In genomic region chr3:196967412-196968232, GRCh38 we compare ENCODE assay signal across 9 cellular contexts. TPM values are rescaled to one million over a fixed set of nuclear protein-coding genes. Genes with fewer than 3 reads are reported as not detected.
DNase-seq lines count a peak whose midpoint lies in the region; ATAC-seq and TF ChIP-seq lines count a peak whose summit lies in the region.
"Had no signal": no experiment of that assay in that cellular context is flagged by ENCODE, and none has a peak within 500 bp of the region (broad histone marks: within the 10 kb centered on the region; RNA-seq: fewer than 3 reads in every experiment).

No MANE protein-coding gene starts in this region.

- H2AFZ ChIP-seq in OCI-LY3 (ENCODE audit: low read depth, low read length): no peak overlapping the region

- POLR2A ChIA-PET in CD8-positive, alpha-beta T cell (lab: Charles Lee): interaction anchor here (2.4 kb wide), 1 partner anchor 25 kb away, joined by 10 read pairs; the partner anchor contains the start of gene NCBP2

- no peaks in the 10 kb centered on the region for H3K9me3 ChIP-seq in CD8-positive, alpha-beta T cell (ENCODE audit: low read length)
- H3K9me3 ChIP-seq in OCI-LY3 (ENCODE audit: insufficient read depth, low read length): peaks cover 16% of the 10 kb centered on the region; the same call in 1 of the 2 replicates
- H3K9me3 ChIP-seq in esophagus (ENCODE audit: control insufficient read depth in 2 of 2, insufficient read depth in 1 of 2, low read depth in 1 of 2, low read length in 1 of 2): no peaks in the 10 kb centered on the region
- H3K9me3 ChIP-seq in prostate gland: no peaks in the 10 kb centered on the region

- no peaks in the 10 kb centered on the region for H4K20me1 ChIP-seq in OCI-LY3 (ENCODE audit: insufficient read depth, low read length)

- H3K9me3 Mint-ChIP-seq in CD8-positive, alpha-beta T cell: no peaks in the 10 kb centered on the region

- peaks cover 13% of the 10 kb centered on the region for H3K4me1 ChIP-seq in CD8-positive, alpha-beta T cell (ENCODE audit: insufficient read depth, low read length)
- peaks cover 15% of the 10 kb centered on the region for H3K4me1 ChIP-seq in OCI-LY3 (ENCODE audit: low read length)
- peaks cover 3 to 5% of the 10 kb centered on the region in 2 donors for H3K4me1 ChIP-seq in esophagus (ENCODE audit: control insufficient read depth in 2 of 2, insufficient read depth in 2 of 2, low read length in 1 of 2)
- H3K4me1 ChIP-seq in prostate gland (replicated peaks): no peaks in the 10 kb centered on the region

- H3K4me3 ChIP-seq in CD8-positive, alpha-beta T cell (ENCODE audit: low read depth, low read length): no peak overlapping the region
- H3K4me3 ChIP-seq in OCI-LY3 (ENCODE audit: low read length) (0 out of 2 replicates have a peak overlapping the region, but pooled peaks have one; percentile 67), esophagus (ENCODE audit: low read depth in 1 of 2, low read length in 2 of 2) (peak overlapping the region; percentile 79 to 85), prostate gland (peak overlapping the region; percentile 42 to 76)

- no peaks in the 10 kb centered on the region for H3K36me3 Mint-ChIP-seq in CD8-positive, alpha-beta T cell

- no peak for TF ChIP-seq CTCF in CD8-positive, alpha-beta T cell (IDR thresholded peaks at IDR 0.05)
- TF ChIP-seq CTCF in OCI-LY3 (IDR thresholded peaks at IDR 0.05; ENCODE audit: low read depth, low read length) (no peak), prostate gland (IDR thresholded peaks at IDR 0.05) (no peak)

- no peak for ATAC-seq in CD8-positive, alpha-beta T cell
- no peak for ATAC-seq in HG02610 (IDR thresholded peaks at IDR 0.05; ENCODE audit: unreplicated experiment)

- CTCF ChIA-PET in CD8-positive, alpha-beta T cell (lab: Charles Lee): interaction anchor here (0.6 to 4.7 kb wide), 2 partner anchors 46 to 131 kb away, joined by 3 to 51 read pairs; no protein-coding TSS in a partner anchor

- no peaks in the 10 kb centered on the region for H3K36me3 ChIP-seq in CD8-positive, alpha-beta T cell (ENCODE audit: insufficient read depth, low read length)
- peaks cover 9% of the 10 kb centered on the region for H3K36me3 ChIP-seq in OCI-LY3 (replicated peaks; ENCODE audit: low read depth, low read length)
- H3K36me3 ChIP-seq in esophagus (ENCODE audit: control insufficient read depth in 2 of 2, insufficient read depth in 2 of 2, low read length in 1 of 2): peaks cover 0 to 12% of the 10 kb centered on the region in 2 donors
- no peaks in the 10 kb centered on the region for H3K36me3 ChIP-seq in prostate gland

- H3K9ac ChIP-seq in OCI-LY3 (ENCODE audit: low read length): no peak overlapping the region

- no peak for DNase-seq in CD8-positive, alpha-beta T cell
- DNase-seq in prostate gland (ENCODE audit: low spot score) (no peak), NCI-H146 treated with DMSO at 0.1 percent for 48 hours (lab: John Stamatoyannopoulos, UW; ENCODE audit: unreplicated experiment) (no peak), amygdala (lab: John Stamatoyannopoulos, UW) (no peak), dermis blood vessel endothelial cell (no peak)
- DNase-seq: NCI-H1092 had no signal

- WGBS in esophagus, 2 donors: 72 to 73% methylated on average over 35 of the region's 35 CpGs
- WGBS in prostate gland: 74% methylated on average over 35 of the region's 35 CpGs

- peaks cover 8% of the 10 kb centered on the region for H3K27me3 Mint-ChIP-seq in CD8-positive, alpha-beta T cell (ENCODE audit: low read depth)

- H3K27me3 ChIP-seq in CD8-positive, alpha-beta T cell (ENCODE audit: insufficient read depth, low read length): no peaks in the 10 kb centered on the region
- H3K27me3 ChIP-seq in OCI-LY3 (ENCODE audit: low read depth, low read length): 0 out of 2 replicates have a peak, but pooled peaks cover 3% of the 10 kb centered on the region
- no peaks in the 10 kb centered on the region for H3K27me3 ChIP-seq in esophagus (ENCODE audit: control insufficient read depth in 1 of 2, insufficient read depth in 2 of 2, low read length in 2 of 2)
- no peaks in the 10 kb centered on the region for H3K27me3 ChIP-seq in prostate gland (replicated peaks; ENCODE audit: insufficient read depth)

- H3K4me3 Mint-ChIP-seq in CD8-positive, alpha-beta T cell: peak overlapping the region; percentile 72

- H3K79me2 ChIP-seq in OCI-LY3 (ENCODE audit: low read length): no peaks in the 10 kb centered on the region

- H3K4me1 Mint-ChIP-seq in CD8-positive, alpha-beta T cell (ENCODE audit: low read depth): peaks cover 4% of the 10 kb centered on the region

- H3K27ac Mint-ChIP-seq in CD8-positive, alpha-beta T cell: no peak overlapping the region

- intact Hi-C loops in CD8-positive, alpha-beta T cell (cut with DNase I, micrococcal nuclease): loop anchor here (2.0 to 5.0 kb wide), 4 partner anchors 23 to 715 kb away; partner anchors contain the start of gene NCBP2 (in 1 of the 2)
- intact Hi-C loops in prostate gland (cut with DNase I): loop anchor here (10.0 kb wide), 1 partner anchor 133 kb away; no protein-coding TSS in a partner anchor

- no peak overlapping the region for H3K27ac ChIP-seq in CD8-positive, alpha-beta T cell (ENCODE audit: low read depth, low read length)
- H3K27ac ChIP-seq in OCI-LY3 (ENCODE audit: low read length) (no peak overlapping the region), esophagus (ENCODE audit: low read depth in 2 of 2, low read length in 1 of 2) (no peak overlapping the region), prostate gland (no peak overlapping the region)

- no peak for TF ChIP-seq POLR2A in prostate gland (IDR thresholded peaks at IDR 0.05)

- H3K4me2 ChIP-seq in OCI-LY3 (ENCODE audit: low read length): peak overlapping the region; percentile 56; the same call in 1 of the 2 replicates

RNA-seq across cellular contexts. Expression of gene PIGZ, which starts 1.0 kb away (rescaled TPM):
- not detected for total RNA-seq in CD8-positive, alpha-beta T cell
- 1 to 10 TPM; 2.2 to 3.6 TPM for polyA plus RNA-seq in esophagus
- total RNA-seq in prostate gland (10 to 100 TPM in 1 of 2 donors, 1 to 10 TPM in 1; 4.7 to 11.3 TPM), dermis blood vessel endothelial cell (3.9 and 7.0 TPM in 2 replicates)

RNA-seq across cellular contexts. Expression of gene NCBP2, which starts 25.3 kb away (rescaled TPM):
- 10 to 100 TPM; 40.4 to 42.9 TPM for total RNA-seq in CD8-positive, alpha-beta T cell
- polyA plus RNA-seq in esophagus: 10 to 100 TPM; 30.1 to 30.9 TPM
- total RNA-seq in prostate gland (10 to 100 TPM; 35.4 to 38.2 TPM), dermis blood vessel endothelial cell (65.2 and 65.4 TPM in 2 replicates)
